ENCODE assay signal across 11 cellular contexts in the genomic region with DNA sequence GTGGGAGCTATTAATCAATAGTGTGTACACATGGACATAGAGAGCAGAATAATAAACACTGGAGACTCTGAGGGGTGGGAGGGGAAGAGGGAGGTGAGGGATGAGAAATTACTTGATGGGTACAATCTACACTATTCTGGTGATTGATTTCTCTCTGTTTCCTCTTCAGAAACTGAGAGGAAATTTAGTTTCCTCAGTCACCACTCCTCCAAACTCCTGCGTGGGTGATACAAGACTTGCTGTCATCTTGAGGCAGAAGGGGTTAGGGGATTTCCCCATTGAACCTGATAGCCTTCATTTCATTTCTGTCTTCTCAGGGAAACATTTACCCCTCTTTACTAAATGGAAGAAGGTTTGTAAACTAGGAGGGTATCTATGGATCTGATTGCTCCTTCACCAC.
DNase-seq lines count a peak whose midpoint lies in the region; ATAC-seq, FAIRE-seq and TF ChIP-seq lines count a peak whose summit lies in the region.
"Had no signal": no experiment of that assay in that cellular context is flagged by ENCODE, and none has a peak within 500 bp of the region (broad histone marks: within the 10 kb centered on the region; RNA-seq: fewer than 3 reads in every experiment).

No MANE protein-coding gene starts in this region.

- TF ChIP-seq CTCF in MCF 10A (IDR thresholded peaks at IDR 0.05; ENCODE audit: unreplicated experiment) = no peak
- no peak for TF ChIP-seq CTCF in coronary artery (IDR thresholded peaks at IDR 0.05)
- no peak for TF ChIP-seq CTCF in kidney (IDR thresholded peaks at IDR 0.05; ENCODE audit: borderline replicate concordance, extremely low read depth, insufficient read depth)

- no peaks in the 10 kb centered on the region for H3K36me3 Mint-ChIP-seq in MCF 10A (ENCODE audit: insufficient read depth, unreplicated experiment)

- peak; percentile 33 to 48 (median 45) for DNase-seq in stimulated activated CD4-positive, alpha-beta T cell treated with anti-CD3 and anti-CD28 coated beads, Interleukin-12 subunit alpha, Interleukin-12 subunit beta, amount 100 ng/mL, for 48 hours (ENCODE audit: low read depth in 2 of 3, low spot score in 1 of 3)
- DNase-seq in MCF 10A (ENCODE audit: unreplicated experiment) (no peak), coronary artery (ENCODE audit: low spot score) (no peak), OCI-M1 (lab: John Stamatoyannopoulos, UW) (no peak), kidney (no peak)

- no peak overlapping the region for H3K9ac ChIP-seq in kidney (ENCODE audit: low read length in 2 of 2)

- POLR2A ChIA-PET in MCF 10A (lab: Yijun Ruan, JAX) = interaction anchor here (1.2 kb wide), 1 partner anchor 17 kb away, joined by 4 read pairs; no protein-coding TSS in a partner anchor

- no peaks in the 10 kb centered on the region for H3K27me3 Mint-ChIP-seq in MCF 10A (ENCODE audit: insufficient read depth, unreplicated experiment)

- intact Hi-C loops in MCF 10A (cut with micrococcal nuclease) (no loop called here), kidney (cut with DNase I) (no loop called here)

- ATAC-seq in GM18499 (IDR thresholded peaks at IDR 0.05; ENCODE audit: insufficient read depth, unreplicated experiment) (peak; percentile 75), GM21515 (IDR thresholded peaks at IDR 0.05; ENCODE audit: unreplicated experiment) (peak; percentile 71), HG03469 (IDR thresholded peaks at IDR 0.05; ENCODE audit: unreplicated experiment) (peak; percentile 91)

- no peaks in the 10 kb centered on the region for H3K4me1 Mint-ChIP-seq in MCF 10A (ENCODE audit: insufficient read depth, unreplicated experiment)

- H3K4me3 ChIP-seq in coronary artery (no peak overlapping the region), kidney (ENCODE audit: low read length in 2 of 2) (no peak overlapping the region)

- H3K9me3 Mint-ChIP-seq in MCF 10A (ENCODE audit: unreplicated experiment) = no peaks in the 10 kb centered on the region

- no peaks in the 10 kb centered on the region for H3K9me3 ChIP-seq in kidney (ENCODE audit: control insufficient read depth in 1 of 2, low read length in 2 of 2)

- no peak overlapping the region for H3K4me3 Mint-ChIP-seq in MCF 10A (ENCODE audit: unreplicated experiment)

- BruUV-seq in MCF 10A (replicated peaks; lab: Mats Ljungman, UMichigan) = no TSS peak

- H3K36me3 ChIP-seq in kidney (ENCODE audit: control insufficient read depth in 1 of 2, insufficient read depth in 2 of 2, low read length in 2 of 2) = no peaks in the 10 kb centered on the region

- CTCF ChIA-PET in MCF 10A (lab: Yijun Ruan, JAX) = interaction anchor here (0.7 kb wide), 1 partner anchor 864 kb away, joined by 3 read pairs; no protein-coding TSS in a partner anchor

- H3K4me1 ChIP-seq in kidney (ENCODE audit: control insufficient read depth in 1 of 2, insufficient read depth in 1 of 2, low read depth in 1 of 2, low read length in 2 of 2) = no peaks in the 10 kb centered on the region

- no peak for FAIRE-seq in kidney (lab: Jason Lieb, UNC)
- FAIRE-seq: colon had no signal

- no peak overlapping the region for H3K27ac ChIP-seq in coronary artery
- H3K27ac ChIP-seq in kidney (ENCODE audit: low read depth in 2 of 2, low read length in 2 of 2) = no peak overlapping the region
- H3K27ac ChIP-seq: HL-60, VCaP had no signal

- H3K27ac Mint-ChIP-seq in MCF 10A (ENCODE audit: low read depth, unreplicated experiment) = no peak overlapping the region

Comparison
In these comparisons a context has a peak if more than half of its experiments do, and no peak if none do; other contexts are left out.
1. DNase-seq: peak in stimulated activated CD4-positive, alpha-beta T cell treated with anti-CD3 and anti-CD28 coated beads, Interleukin-12 subunit alpha, Interleukin-12 subunit beta, amount 100 ng/mL, for 48 hours (3 of 3); none in MCF 10A (single experiment), coronary artery (single experiment), OCI-M1 (single experiment) and kidney (single experiment).
2. Peak in every context shown above with its lines, with median percentiles within 50 percentile points of each other: ATAC-seq.